13 cellular contexts compared by ENCODE assay signal in the genomic region with DNA sequence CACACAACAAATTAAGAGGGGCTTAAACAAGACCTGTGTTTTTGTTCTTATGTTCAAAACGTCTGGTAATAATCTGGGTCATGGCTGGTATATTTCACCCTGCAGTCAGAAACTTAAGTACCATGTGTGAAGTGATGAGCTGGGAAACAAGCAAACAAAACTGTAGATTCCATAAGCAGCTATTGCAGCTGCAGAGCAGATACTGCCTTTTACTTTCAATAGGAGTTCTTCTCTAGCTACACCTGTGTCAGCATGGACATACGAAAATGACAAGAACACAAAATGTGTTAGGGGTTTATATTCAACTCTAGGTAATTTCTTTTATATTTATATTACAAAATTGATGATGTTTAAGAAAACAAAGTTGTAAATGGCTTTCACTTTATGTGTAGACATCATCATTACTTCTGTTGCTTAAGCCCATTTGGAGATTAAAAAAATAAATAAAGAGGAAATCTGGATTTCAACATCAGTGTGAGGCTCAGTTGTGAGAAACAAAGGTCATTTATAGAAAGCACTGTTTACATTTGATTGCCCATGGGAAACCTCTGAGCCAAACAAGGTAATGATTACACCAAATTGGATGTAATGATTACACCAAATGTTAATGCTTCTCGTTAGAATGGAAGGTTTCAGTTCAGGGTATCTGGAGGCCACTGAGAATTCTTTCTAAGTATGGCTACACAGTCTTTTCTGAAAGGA.
DNase-seq lines count a peak whose midpoint lies in the region; ATAC-seq lines count a peak whose summit lies in the region.
"Had no signal": no experiment of that assay in that cellular context is flagged by ENCODE, and none has a peak within 500 bp of the region (broad histone marks: within the 10 kb centered on the region; RNA-seq: fewer than 3 reads in every experiment).

No MANE protein-coding gene starts in this region.

- peak; percentile 65 for DNase-seq in kidney tubule cell (ENCODE audit: low spot score)
- DNase-seq in mesendoderm: no peak
- no peak for DNase-seq in H7
- DNase-seq in activated T-cell treated with anti-CD3 and anti-CD28 coated beads, Interleukin-2, amount 50 U/mL, for 1 hour: no peak
- no peak for DNase-seq in COLO668 (lab: John Stamatoyannopoulos, UW; ENCODE audit: unreplicated experiment)
- DNase-seq: brain microvascular endothelial cell; mammary epithelial cell; SK-N-SH; stimulated activated naive B cell treated with anti-CD40 and anti-IgM and Interleukin-4, amounts not matched to agents 10 μg/mL and 1 μg/mL and 100 μg/mL, for 72 hours had no signal

- no peaks in the 10 kb centered on the region for H3K79me1 ChIP-seq in mesendoderm (ENCODE audit: low read length)

- no peak overlapping the region for H2BK15ac ChIP-seq in mesendoderm (replicated peaks; ENCODE audit: low read depth)

- ATAC-seq in GM18909 (IDR thresholded peaks at IDR 0.05; ENCODE audit: poor library complexity, unreplicated experiment) (peak; percentile 95), GM21786 (IDR thresholded peaks at IDR 0.05; ENCODE audit: unreplicated experiment) (peak; percentile 90), HG03460 (IDR thresholded peaks at IDR 0.05; ENCODE audit: unreplicated experiment) (peak; percentile 95)
- ATAC-seq: stimulated activated naive B cell treated with anti-CD40 and anti-IgM and Interleukin-4, amounts not matched to agents 10 μg/mL and 1 μg/mL and 100 μg/mL, for 72 hours had no signal

- no peak overlapping the region for H2BK120ac ChIP-seq in mesendoderm (ENCODE audit: low read depth, low read length)

- H3K18ac ChIP-seq in mesendoderm (ENCODE audit: low read length): no peak overlapping the region

- no peak overlapping the region for H3K27ac ChIP-seq in mesendoderm (ENCODE audit: low read depth, low read length)
- H3K27ac ChIP-seq: brain microvascular endothelial cell had no signal

- no peak overlapping the region for H3K4ac ChIP-seq in mesendoderm (ENCODE audit: low read depth, low read length)

- WGBS in mesendoderm (ENCODE audit: extremely low coverage, insufficient coverage, low lambda C conversion rate): no CpG with 5 or more reads among the region's 3 CpGs

- H3K9ac ChIP-seq in mesendoderm (ENCODE audit: low read length): no peak overlapping the region
- H3K9ac ChIP-seq: SK-N-SH had no signal

- H3K36me3 ChIP-seq in mesendoderm (ENCODE audit: control insufficient read depth, insufficient read depth, low read length): no peaks in the 10 kb centered on the region
- no peaks in the 10 kb centered on the region for H3K36me3 ChIP-seq in H7 (replicated peaks; ENCODE audit: control insufficient read depth, insufficient read depth, low read length)
- H3K36me3 ChIP-seq: brain microvascular endothelial cell, HAP-1 had no signal

- H3K4me2 ChIP-seq in mesendoderm (ENCODE audit: low read length): no peak overlapping the region
- H3K4me2 ChIP-seq: SK-N-SH had no signal

- H3K4me3 ChIP-seq in mesendoderm (ENCODE audit: low read length) (no peak overlapping the region), H7 (ENCODE audit: insufficient read depth, low read depth, low read length) (no peak overlapping the region)
- H3K4me3 ChIP-seq: HAP-1 had no signal

- H3K27me3 ChIP-seq in mesendoderm (ENCODE audit: insufficient read depth, low read length, poor library complexity): no peaks in the 10 kb centered on the region
- no peaks in the 10 kb centered on the region for H3K27me3 ChIP-seq in H7 (ENCODE audit: control insufficient read depth, insufficient read depth, low read length)
- H3K27me3 ChIP-seq: brain microvascular endothelial cell had no signal

- H3K56ac ChIP-seq in mesendoderm (ENCODE audit: low read length): no peak overlapping the region

- no peaks in the 10 kb centered on the region for H3K4me1 ChIP-seq in mesendoderm (ENCODE audit: control insufficient read depth, low read depth, low read length)
- H3K4me1 ChIP-seq: HAP-1 had no signal

- H2AK5ac ChIP-seq in mesendoderm (ENCODE audit: low read length): no peak overlapping the region

- H3K23ac ChIP-seq in mesendoderm (ENCODE audit: low read length): no peak overlapping the region

- no peak overlapping the region for H2BK5ac ChIP-seq in mesendoderm (ENCODE audit: low read length)

- H3K79me2 ChIP-seq in mesendoderm (ENCODE audit: control insufficient read depth, insufficient read depth, low read length): no peaks in the 10 kb centered on the region

- no peak overlapping the region for H4K8ac ChIP-seq in mesendoderm (ENCODE audit: low read depth, low read length)

- no peak overlapping the region for H4K5ac ChIP-seq in mesendoderm (ENCODE audit: low read length)
